16 cellular contexts compared by ENCODE assay signal in genomic region chr1:14875781-14876564, GRCh38.
A peak's percentile ranks its signal among the peaks of the same experiment; 100 is the strongest.
DNase-seq lines count a peak whose midpoint lies in the region; ATAC-seq and TF ChIP-seq lines count a peak whose summit lies in the region.
"Had no signal": no experiment of that assay in that cellular context is flagged by ENCODE, and none has a peak within 500 bp of the region (broad histone marks: within the 10 kb centered on the region; RNA-seq: fewer than 3 reads in every experiment).

No MANE protein-coding gene starts in this region.

- peaks cover 13% of the 10 kb centered on the region for H3F3A ChIP-seq in MM.1S (ENCODE audit: insufficient read depth, low read length)

- H3K27me3 Mint-ChIP-seq in neural crest cell (ENCODE audit: low read depth), result no peaks in the 10 kb centered on the region

- H3K9me3 Mint-ChIP-seq in neural crest cell, result no peaks in the 10 kb centered on the region
- H3K9me3 Mint-ChIP-seq: activated naive CD4-positive, alpha-beta T cell treated with anti-CD3 and anti-CD28 coated beads, Interleukin-2, amount 50 U/mL, for 72 hours; activated T-cell treated with anti-CD3 and anti-CD28 coated beads, Interleukin-2, amount 50 U/mL, for 4 hours had no signal

- no peak for TF ChIP-seq CTCF in MM.1S (IDR thresholded peaks at IDR 0.05; ENCODE audit: low read length)
- no peak for TF ChIP-seq CTCF in neural crest cell (conservative IDR thresholded peaks at IDR 0.05)

- DNase-seq in MM.1S (no peak), NCI-H2171 (lab: John Stamatoyannopoulos, UW) (peak; percentile 13), astrocyte of the hippocampus (ENCODE audit: low read depth, low spot score) (peak; percentile 23), neural crest cell (ENCODE audit: low read depth, low spot score) (no peak), aorta (no peak)
- DNase-seq: activated CD4-positive, alpha-beta T cell treated with anti-CD3 and anti-CD28 coated beads, Interleukin-2, amount 50 U/mL, for 4 hours; activated T-cell treated with anti-CD3 and anti-CD28 coated beads, Interleukin-2, amount 50 U/mL, for 4 hours; BE2C; Peyer's patch; posterior cingulate gyrus; tibial artery had no signal

- H3K4me2 ChIP-seq in MM.1S (ENCODE audit: low read depth, low read length), result peak overlapping the region; percentile 38; the same call in 1 of the 2 replicates

- 35 to 49% methylated on average over 9 of the region's 9 CpGs for WGBS in aorta, 2 donors

- H3K36me3 Mint-ChIP-seq in neural crest cell (ENCODE audit: low read depth), result no peaks in the 10 kb centered on the region
- H3K36me3 Mint-ChIP-seq: activated naive CD4-positive, alpha-beta T cell treated with anti-CD3 and anti-CD28 coated beads, Interleukin-2, amount 50 U/mL, for 72 hours had no signal

- H4K20me1 ChIP-seq in MM.1S (ENCODE audit: insufficient read depth, low read length), result no peaks in the 10 kb centered on the region

- H3K9ac ChIP-seq in MM.1S (ENCODE audit: low read length), result no peak overlapping the region

- H3K4me1 Mint-ChIP-seq in neural crest cell, result peaks cover 8% of the 10 kb centered on the region

- H3K9me3 ChIP-seq in MM.1S (replicated peaks; ENCODE audit: insufficient read depth, low read length) (no peaks in the 10 kb centered on the region), aorta (ENCODE audit: control insufficient read depth, low read length) (no peaks in the 10 kb centered on the region)
- H3K9me3 ChIP-seq: BE2C, Peyer's patch, tibial artery had no signal

- H3K27me3 ChIP-seq in MM.1S (replicated peaks; ENCODE audit: insufficient read depth, low read length), result no peaks in the 10 kb centered on the region
- H3K27me3 ChIP-seq in aorta (ENCODE audit: control insufficient read depth in 1 of 2, insufficient read depth in 2 of 2, low read length in 1 of 2), result peaks cover 2 to 5% of the 10 kb centered on the region in 2 donors
- H3K27me3 ChIP-seq: BE2C, Peyer's patch had no signal

- H3K36me3 ChIP-seq in MM.1S (replicated peaks; ENCODE audit: insufficient read depth, low read length) (no peaks in the 10 kb centered on the region), aorta (ENCODE audit: control insufficient read depth in 1 of 2, insufficient read depth in 2 of 2, low read length in 1 of 2) (no peaks in the 10 kb centered on the region)
- H3K36me3 ChIP-seq: BE2C, Peyer's patch, tibial artery had no signal

- H3K4me1 ChIP-seq in MM.1S (ENCODE audit: low read length), result peaks cover 21% of the 10 kb centered on the region
- no peaks in the 10 kb centered on the region for H3K4me1 ChIP-seq in aorta (ENCODE audit: control insufficient read depth in 1 of 2, insufficient read depth in 2 of 2, low read length in 2 of 2)
- H3K4me1 ChIP-seq: BE2C, Peyer's patch, tibial artery had no signal

- H3K4me3 Mint-ChIP-seq in neural crest cell, result no peak overlapping the region
- H3K4me3 Mint-ChIP-seq: activated T-cell treated with anti-CD3 and anti-CD28 coated beads, Interleukin-2, amount 50 U/mL, for 4 hours had no signal

- H2AFZ ChIP-seq in MM.1S (ENCODE audit: low read length), result no peak overlapping the region

- H3K4me3 ChIP-seq in MM.1S (ENCODE audit: low read length) (no peak overlapping the region), aorta (ENCODE audit: low read length in 2 of 2) (no peak overlapping the region)
- H3K4me3 ChIP-seq: Peyer's patch, skin epidermis, tibial artery had no signal

- ATAC-seq in GM18867 (IDR thresholded peaks at IDR 0.05; ENCODE audit: unreplicated experiment) (no peak), GM21528 (IDR thresholded peaks at IDR 0.05; ENCODE audit: low FRiP score, unreplicated experiment) (no peak), aorta (ENCODE audit: low FRiP score) (no peak)
- ATAC-seq: activated naive CD4-positive, alpha-beta T cell treated with anti-CD3 and anti-CD28 coated beads, Interleukin-2, amount 50 U/mL, for 72 hours; activated T-cell treated with anti-CD3 and anti-CD28 coated beads, Interleukin-2, amount 50 U/mL, for 4 hours; left lobe of liver had no signal

- intact Hi-C loops in aorta (cut with DNase I), result no loop called here

- no peaks in the 10 kb centered on the region for H3K79me2 ChIP-seq in MM.1S (ENCODE audit: low read length)

- H3K27ac ChIP-seq in MM.1S (ENCODE audit: low read length), result peak overlapping the region; percentile 34; the same call in 1 of the 2 replicates
- H3K27ac ChIP-seq in aorta (ENCODE audit: low read depth in 1 of 2, low read length in 2 of 2), result no peak overlapping the region
- H3K27ac ChIP-seq: Peyer's patch, tibial artery had no signal

- H3K9me2 ChIP-seq in MM.1S (replicated peaks; ENCODE audit: insufficient read depth, low read length), result no peaks in the 10 kb centered on the region

- peak overlapping the region; percentile 69 for H3K27ac Mint-ChIP-seq in neural crest cell (ENCODE audit: unreplicated experiment)

Comparison
In these comparisons a context has a peak if more than half of its experiments do, and no peak if none do; other contexts are left out.
1. DNase-seq: peak in NCI-H2171 (single experiment) and astrocyte of the hippocampus (single experiment); none in MM.1S (single experiment), neural crest cell (single experiment) and aorta (0 of 2).